16 cellular contexts compared by ENCODE assay signal in genomic region chr7:1058311-1058710, GRCh38. TPM values are rescaled to one million over a fixed set of nuclear protein-coding genes. Genes with fewer than 3 reads are reported as not detected.
DNase-seq lines count a peak whose midpoint lies in the region; ATAC-seq and TF ChIP-seq lines count a peak whose summit lies in the region.
"Had no signal": no experiment of that assay in that cellular context is flagged by ENCODE, and none has a peak within 500 bp of the region (broad histone marks: within the 10 kb centered on the region; RNA-seq: fewer than 3 reads in every experiment).

No MANE protein-coding gene starts in this region.

- CTCF ChIA-PET in WTC11 (lab: Charles Lee), result interaction anchor here (1.1 to 4.3 kb wide), 3 partner anchors 15 to 117 kb away, joined by 3 to 53 read pairs (median 22); partner anchors contain the start of gene GPR146

- no peaks in the 10 kb centered on the region for H3K9me3 ChIP-seq in lower lobe of right lung
- H3K9me3 ChIP-seq: SK-N-SH had no signal

- no peaks in the 10 kb centered on the region for H3K27me3 ChIP-seq in lower lobe of right lung (ENCODE audit: low read depth)

- H3K4me3 ChIP-seq in lower lobe of right lung, result no peak overlapping the region
- H3K4me3 ChIP-seq: GM12878, PC-9 had no signal

- H3K9me3 Mint-ChIP-seq in WTC11 (no peaks in the 10 kb centered on the region), progenitor cell of endocrine pancreas (ENCODE audit: low read depth) (no peaks in the 10 kb centered on the region)

- H3K27ac ChIP-seq in lower lobe of right lung (peak overlapping the region; percentile 65), temporal lobe (ENCODE audit: low read depth, low read length) (peak overlapping the region; percentile 56)
- H3K27ac ChIP-seq: PC-9 had no signal

- no peak overlapping the region for H3K4me3 Mint-ChIP-seq in WTC11
- no peak overlapping the region for H3K4me3 Mint-ChIP-seq in progenitor cell of endocrine pancreas (ENCODE audit: low read depth)

- peaks cover 18% of the 10 kb centered on the region for H3K4me1 Mint-ChIP-seq in WTC11
- H3K4me1 Mint-ChIP-seq in progenitor cell of endocrine pancreas (ENCODE audit: low read depth), result peaks cover 5% of the 10 kb centered on the region

- DNase-seq in NCI-H2107 treated with DMSO at 0.1 percent for 48 hours (lab: John Stamatoyannopoulos, UW; ENCODE audit: unreplicated experiment), result peak; percentile 20
- DNase-seq in NCI-H2107 (lab: John Stamatoyannopoulos, UW), result no peak
- DNase-seq in WTC11 (ENCODE audit: low spot score), result no peak
- DNase-seq in lower lobe of right lung, result no peak
- DNase-seq in amygdala (lab: John Stamatoyannopoulos, UW), result no peak
- DNase-seq in progenitor cell of endocrine pancreas (ENCODE audit: low spot score, unreplicated experiment), result no peak
- DNase-seq: C1 segment of cervical spinal cord, COR-L47, NCI-H146, NCI-H446, PC-9, SK-N-SH had no signal

- H3K4me1 ChIP-seq in lower lobe of right lung, result peaks cover 48% of the 10 kb centered on the region

- H3K27ac Mint-ChIP-seq in WTC11 (peak overlapping the region; percentile 49; the same call in 1 of the 2 replicates), progenitor cell of endocrine pancreas (no peak overlapping the region)

- ATAC-seq in WTC11 (no peak), lower lobe of right lung (no peak), HG02610 (IDR thresholded peaks at IDR 0.05; ENCODE audit: unreplicated experiment) (no peak)
- ATAC-seq: GM12878, HCT116 had no signal

- no peaks in the 10 kb centered on the region for H3K27me3 Mint-ChIP-seq in WTC11 (ENCODE audit: low read depth)
- peaks cover 8% of the 10 kb centered on the region for H3K27me3 Mint-ChIP-seq in progenitor cell of endocrine pancreas

- H3K36me3 ChIP-seq in lower lobe of right lung, result peaks cover 19% of the 10 kb centered on the region

- POLR2A ChIA-PET in WTC11 (lab: Charles Lee), result no interaction called here

- H3K36me3 Mint-ChIP-seq in WTC11 (no peaks in the 10 kb centered on the region), progenitor cell of endocrine pancreas (ENCODE audit: insufficient read depth) (no peaks in the 10 kb centered on the region)

- TF ChIP-seq CTCF in WTC11 (IDR thresholded peaks at IDR 0.05) (no peak), lower lobe of right lung (IDR thresholded peaks at IDR 0.05) (no peak), progenitor cell of endocrine pancreas (IDR thresholded peaks at IDR 0.05; ENCODE audit: unreplicated experiment) (no peak)

- intact Hi-C loops in lower lobe of right lung (cut with DNase I), result no loop called here

TF ChIP-seq in WTC11, 78 proteins besides CTCF, POLR2A, EP300 and RAD21:
- TF ChIP-seq ZNF281 (CRISPR knock-in tag; IDR thresholded peaks at IDR 0.05) (no peak), ZNF423 (CRISPR knock-in tag; IDR thresholded peaks at IDR 0.05) (no peak)

RNA-seq across cellular contexts. Expression of gene GPR146, which starts 14.0 kb away (rescaled TPM):
- total RNA-seq in WTC11 (2021), result 0.87 to 1.1 TPM (median 0.92 TPM) in 3 replicates
- total RNA-seq in lower lobe of right lung, result 44.8 TPM
- 1.2 TPM for total RNA-seq in temporal lobe
- total RNA-seq in progenitor cell of endocrine pancreas, result 1.6 and 1.9 TPM in 2 replicates

RNA-seq across cellular contexts. Expression of gene GPER1, which starts 29.6 kb away (rescaled TPM):
- total RNA-seq in WTC11 (2021) (0.28 to 0.87 TPM (median 0.41 TPM) in 3 replicates), lower lobe of right lung (26.0 TPM), temporal lobe (0.98 TPM), progenitor cell of endocrine pancreas (0.50 and 0.64 TPM in 2 replicates)

Comparison
In these comparisons a context has a peak if more than half of its experiments do, and no peak if none do; other contexts are left out.
1. RNA of gene GPR146, which starts 14.0 kb away (total RNA-seq): 44.8 TPM in lower lobe of right lung (single experiment); 1.6 to 1.9 TPM in progenitor cell of endocrine pancreas, 1.2 TPM in temporal lobe (single experiment) and 0.87 to 1.1 TPM in WTC11; every median in the first group is over 10 times any median in the second.
2. RNA of gene GPER1, which starts 29.6 kb away (total RNA-seq): 26.0 TPM in lower lobe of right lung (single experiment); 0.98 TPM in temporal lobe (single experiment), 0.50 to 0.64 TPM in progenitor cell of endocrine pancreas and 0.28 to 0.87 TPM in WTC11; every median in the first group is over 10 times any median in the second.